In the genomic region with DNA sequence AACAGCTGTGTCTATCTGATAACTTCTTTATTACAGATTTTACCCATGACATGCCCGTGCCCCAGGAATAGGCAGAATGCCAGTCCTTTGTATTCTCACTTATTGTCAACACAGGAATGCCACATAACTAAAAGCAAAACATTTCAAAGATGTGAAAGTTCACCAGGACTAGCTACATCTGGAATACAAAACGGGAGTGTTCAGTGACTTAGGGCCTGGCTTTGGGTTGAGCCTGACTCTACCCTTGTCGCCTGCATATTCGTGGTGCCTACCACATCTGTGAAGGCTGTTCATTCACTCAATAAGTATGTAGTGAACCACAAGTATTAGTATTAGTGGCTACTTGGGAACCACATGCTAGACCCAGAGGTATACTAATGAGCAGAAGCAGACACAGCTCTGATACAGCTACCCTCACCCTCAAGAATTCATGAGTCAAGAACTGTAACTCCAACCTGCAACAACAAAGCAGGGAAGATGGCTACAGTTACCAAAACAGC, we compare ENCODE assay signal across 8 cellular contexts. TPM values are rescaled to one million over a fixed set of nuclear protein-coding genes. Genes with fewer than 3 reads are reported as not detected.
DNase-seq lines count a peak whose midpoint lies in the region; ATAC-seq, FAIRE-seq and TF ChIP-seq lines count a peak whose summit lies in the region.

No MANE protein-coding gene starts in this region.

- POLR2A ChIA-PET in SK-N-SH (lab: Yijun Ruan, JAX) = no interaction called here

- CTCF ChIA-PET in SK-N-SH (lab: Yijun Ruan, JAX) = interaction anchor here (1.6 kb wide), 1 partner anchor 11 kb away, joined by 3 read pairs; no protein-coding TSS in a partner anchor

- no peaks in the 10 kb centered on the region for H3F3A ChIP-seq in SK-N-SH (replicated peaks; ENCODE audit: insufficient read depth)

- H3K4me1 ChIP-seq in SK-N-SH (ENCODE audit: control insufficient read depth in 1 of 2, insufficient read depth in 2 of 2, low read depth in 1 of 2, low read length in 1 of 2) (no peaks in the 10 kb centered on the region; a peak in 2 of 4 replicates), foreskin keratinocyte (peaks cover 36% of the 10 kb centered on the region)

- H3K9me3 ChIP-seq in SK-N-SH = no peaks in the 10 kb centered on the region

- TF ChIP-seq RAD21 in SK-N-SH (IDR thresholded peaks at IDR 0.05; ENCODE audit: low read length) = no peak

- H3K4me3 ChIP-seq in SK-N-SH (ENCODE audit: low read depth in 2 of 2, low read length in 1 of 2) = no peak overlapping the region

- H3K36me3 ChIP-seq in SK-N-SH (replicated peaks in 1 of 2; ENCODE audit: control insufficient read depth in 1 of 2, insufficient read depth in 2 of 2, low read length in 1 of 2) = no peaks in the 10 kb centered on the region

- ATAC-seq in GM18502 (IDR thresholded peaks at IDR 0.05; ENCODE audit: poor library complexity, unreplicated experiment) (peak; percentile 59), foreskin keratinocyte (peak; percentile 70)

- TF ChIP-seq EP300 in SK-N-SH (IDR thresholded peaks at IDR 0.05; ENCODE audit: borderline replicate concordance in 1 of 2, low read depth in 1 of 2, low read length in 1 of 2) = no peak

- H3K79me2 ChIP-seq in SK-N-SH (ENCODE audit: insufficient read depth) = no peaks in the 10 kb centered on the region

- no peaks in the 10 kb centered on the region for H3K9me2 ChIP-seq in SK-N-SH

- no peak overlapping the region for H3K4me2 ChIP-seq in SK-N-SH

- H3K27ac ChIP-seq in SK-N-SH (ENCODE audit: low read depth in 2 of 2, low read length in 1 of 2) (no peak overlapping the region), foreskin keratinocyte (peak overlapping the region; percentile 84)

- H3K27me3 ChIP-seq in SK-N-SH (ENCODE audit: insufficient read depth) (no peaks in the 10 kb centered on the region), foreskin keratinocyte (no peaks in the 10 kb centered on the region)

- WGBS in SK-N-SH (ENCODE audit: low lambda C conversion rate) = 60% methylated on average over 4 of the region's 4 CpGs

- no peaks in the 10 kb centered on the region for H4K20me1 ChIP-seq in SK-N-SH (ENCODE audit: insufficient read depth)

- no peak overlapping the region for H3K9ac ChIP-seq in SK-N-SH

- DNase-seq in HCEC 1CT = peak; percentile 70
- no peak for DNase-seq in SK-N-SH
- DNase-seq in foreskin keratinocyte = peak; percentile 89 to 95
- peak; percentile 13 for DNase-seq in urothelium cell line (ENCODE audit: low spot score)
- no peak for DNase-seq in HPDE6-E6E7 (ENCODE audit: extremely low spot score)
- DNase-seq in activated gamma-delta T cell (lab: John Stamatoyannopoulos, UW) = no peak
- DNase-seq in CD1c-positive myeloid dendritic cell (ENCODE audit: extremely low spot score) = no peak

- H2AFZ ChIP-seq in SK-N-SH (ENCODE audit: low read depth) = no peak overlapping the region

- TF ChIP-seq CTCF in SK-N-SH (IDR thresholded peaks at IDR 0.05) = no peak
- no peak for TF ChIP-seq CTCF in foreskin keratinocyte (conservative IDR thresholded peaks at IDR 0.05)

- FAIRE-seq in urothelium cell line (lab: Jason Lieb, UNC) = no peak

TF ChIP-seq in SK-N-SH, 30 proteins besides CTCF, POLR2A, EP300 and RAD21:
- TF ChIP-seq TCF12 (IDR thresholded peaks at IDR 0.05) (peak; percentile 67), FOSL2 (IDR thresholded peaks at IDR 0.05; ENCODE audit: borderline replicate concordance, low read depth) (0 out of 2 replicates have a peak, but pooled peaks have one; percentile 16), ELF1 (IDR thresholded peaks at IDR 0.05) (no peak), FOXM1 (IDR thresholded peaks at IDR 0.05; ENCODE audit: low read depth) (no peak), RXRA (IDR thresholded peaks at IDR 0.05; ENCODE audit: borderline replicate concordance, low read depth) (no peak), SIN3A (IDR thresholded peaks at IDR 0.05; ENCODE audit: borderline replicate concordance, low read depth, low read length) (no peak), RFX5 (IDR thresholded peaks at IDR 0.05; ENCODE audit: low read length) (no peak)
- TF ChIP-seq, protein P1, sequence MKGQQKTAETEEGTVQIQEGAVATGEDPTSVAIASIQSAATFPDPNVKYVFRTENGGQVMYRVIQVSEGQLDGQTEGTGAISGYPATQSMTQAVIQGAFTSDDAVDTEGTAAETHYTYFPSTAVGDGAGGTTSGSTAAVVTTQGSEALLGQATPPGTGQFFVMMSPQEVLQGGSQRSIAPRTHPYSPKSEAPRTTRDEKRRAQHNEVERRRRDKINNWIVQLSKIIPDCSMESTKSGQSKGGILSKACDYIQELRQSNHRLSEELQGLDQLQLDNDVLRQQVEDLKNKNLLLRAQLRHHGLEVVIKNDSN (IDR thresholded peaks at IDR 0.05; ENCODE audit: borderline replicate concordance, low read depth) = no peak
TF ChIP-seq in SK-N-SH: peak in this region for 2.

RNA-seq across cellular contexts. Expression of gene TNFSF10, which starts 2.8 kb away (rescaled TPM):
- polyA plus RNA-seq in SK-N-SH (2012; rRNA removed) (0.03 and 0.10 TPM in 2 replicates), foreskin keratinocyte (6.7 and 11.0 TPM in 2 replicates)
- 0.07 and 0.12 TPM in 2 replicates for polyA plus RNA-seq in SK-N-SH (2012; cell fraction: cytosol; rRNA removed)
- 0.12 TPM in 1 of 2 replicates, not detected in the other for polyA plus RNA-seq in SK-N-SH (2012; cell fraction: nucleus; rRNA removed)
- total RNA-seq in foreskin keratinocyte = 8.5 and 16.7 TPM in 2 replicates

Comparison
In these comparisons a context has a peak if more than half of its experiments do, and no peak if none do; other contexts are left out.
1. DNase-seq: peak in HCEC 1CT (single experiment), foreskin keratinocyte (2 of 2) and urothelium cell line (single experiment); none in SK-N-SH (single experiment), HPDE6-E6E7 (single experiment), activated gamma-delta T cell (single experiment) and CD1c-positive myeloid dendritic cell (single experiment).